8 cellular contexts compared by ENCODE assay signal in the genomic region with DNA sequence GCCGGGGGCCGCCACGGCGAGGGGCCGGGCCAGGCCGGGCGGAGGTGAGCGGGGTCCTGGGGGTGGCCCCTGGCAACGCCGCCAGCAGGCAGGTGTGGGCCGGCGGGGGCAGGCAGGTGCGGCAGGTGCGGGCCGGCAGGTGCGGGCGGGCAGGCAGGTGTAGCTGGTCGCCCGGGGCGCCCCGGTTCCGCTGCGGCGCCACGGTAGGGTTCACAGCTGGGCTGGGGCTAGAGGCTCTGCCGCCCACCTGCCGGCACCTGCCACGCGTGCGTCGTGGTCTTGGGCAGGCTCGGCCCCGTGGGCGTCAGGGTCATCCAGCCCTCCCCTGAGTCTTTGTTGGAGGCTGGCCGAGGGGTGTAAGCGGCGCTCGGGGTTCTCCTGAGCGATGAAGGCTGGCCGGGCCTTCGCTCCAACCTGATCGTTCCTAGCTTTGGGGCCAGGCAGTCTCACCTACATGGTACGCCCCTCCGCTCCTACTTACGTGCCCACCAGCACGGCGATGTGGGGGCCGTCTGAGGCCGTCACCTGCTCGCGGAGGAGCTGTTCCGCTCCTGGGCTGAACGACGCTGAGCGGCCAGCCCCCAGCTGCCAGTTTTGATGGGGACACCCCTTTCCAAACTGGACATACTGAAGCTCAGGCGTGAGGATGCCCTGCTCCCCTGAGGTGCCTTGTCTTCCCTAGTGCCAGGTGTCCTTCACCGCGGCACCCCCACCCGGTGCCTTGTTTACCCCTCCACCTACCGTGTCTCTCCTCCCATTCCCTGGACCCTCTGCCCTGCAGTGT. TPM values are rescaled to one million over a fixed set of nuclear protein-coding genes. Genes with fewer than 3 reads are reported as not detected.
DNase-seq lines count a peak whose midpoint lies in the region; ATAC-seq and TF ChIP-seq lines count a peak whose summit lies in the region.

No MANE protein-coding gene starts in this region.

- peaks cover 51% of the 10 kb centered on the region for H3K4me1 Mint-ChIP-seq in activated B cell treated with CpG ODN at 0.5 μM for 24 hours

- ATAC-seq in GM18907 (IDR thresholded peaks at IDR 0.05; ENCODE audit: unreplicated experiment): peak; percentile 23
- peak; percentile 23 for ATAC-seq in HG03135 (IDR thresholded peaks at IDR 0.05; ENCODE audit: unreplicated experiment)
- peak; percentile 2 for ATAC-seq in activated B cell treated with CpG ODN at 0.5 μM for 24 hours (ENCODE audit: low read depth)
- peak; percentile 61 for ATAC-seq in foreskin keratinocyte

- H3K36me3 ChIP-seq in BLaER1 treated with 17β-estradiol and CSF1 and Interleukin-3, amounts not matched to agents 10 nM and 100 nM: peaks cover 0 to 23% (median 4%) of the 10 kb centered on the region in 11 experiments; a peak in 8 of 22 replicates
- peaks cover 6% of the 10 kb centered on the region for H3K36me3 ChIP-seq in skeletal muscle satellite cell (ENCODE audit: insufficient read depth, low read length)

- H3K27me3 Mint-ChIP-seq in activated B cell treated with CpG ODN at 0.5 μM for 24 hours: no peaks in the 10 kb centered on the region

- TF ChIP-seq CTCF in activated B cell treated with CpG ODN at 0.5 μM for 24 hours (IDR thresholded peaks at IDR 0.05) (no peak), foreskin keratinocyte (conservative IDR thresholded peaks at IDR 0.05) (no peak)

- peak overlapping the region; percentile 90 to 99 (median 95) for H3K9ac ChIP-seq in BLaER1 treated with 17β-estradiol and CSF1 and Interleukin-3, amounts not matched to agents 10 nM and 100 nM
- H3K9ac ChIP-seq in skeletal muscle satellite cell (ENCODE audit: low read depth, low read length): peak overlapping the region; percentile 90

- H3K4me1 ChIP-seq in BLaER1 treated with 17β-estradiol and CSF1 and Interleukin-3, amounts not matched to agents 10 nM and 100 nM: peaks cover 36 to 54% (median 49%) of the 10 kb centered on the region in 10 experiments
- H3K4me1 ChIP-seq in foreskin keratinocyte (peaks cover 5% of the 10 kb centered on the region), skeletal muscle satellite cell (ENCODE audit: control insufficient read depth, insufficient read depth, low read length) (peaks cover 17% of the 10 kb centered on the region)

- H3K27ac ChIP-seq in BLaER1 treated with 17β-estradiol and CSF1 and Interleukin-3, amounts not matched to agents 10 nM and 100 nM: peak overlapping the region; percentile 88 to 99 (median 96)
- no peak overlapping the region for H3K27ac ChIP-seq in foreskin keratinocyte

- peak overlapping the region; percentile 87 to 100 (median 98) for H3K4me2 ChIP-seq in BLaER1 treated with 17β-estradiol and CSF1 and Interleukin-3, amounts not matched to agents 10 nM and 100 nM
- peak overlapping the region; percentile 93 for H3K4me2 ChIP-seq in skeletal muscle satellite cell (ENCODE audit: low read length)

- peak overlapping the region; percentile 91 for H3K4me3 Mint-ChIP-seq in activated B cell treated with CpG ODN at 0.5 μM for 24 hours

- H4K20me1 ChIP-seq in BLaER1 treated with 17β-estradiol and CSF1 and Interleukin-3, amounts not matched to agents 10 nM and 100 nM: peaks cover 32 to 53% (median 42%) of the 10 kb centered on the region in 11 experiments; a peak in 19 of 22 replicates

- H3K27me3 ChIP-seq in BLaER1 treated with 17β-estradiol and CSF1 and Interleukin-3, amounts not matched to agents 10 nM and 100 nM: no peaks in the 10 kb centered on the region
- H3K27me3 ChIP-seq in foreskin keratinocyte (no peaks in the 10 kb centered on the region), skeletal muscle satellite cell (ENCODE audit: control insufficient read depth, insufficient read depth, low read length) (no peaks in the 10 kb centered on the region)

- POLR2A ChIA-PET in activated B cell treated with CpG ODN at 0.5 μM for 24 hours (lab: Charles Lee): interaction anchor here (0.6 to 5.7 kb wide), 20 partner anchors 9 to 362 kb away, joined by 3 to 138 read pairs (median 8); partner anchors contain the start of genes DDX56, OGDH, PPIA and PURB

- peak overlapping the region; percentile 95 for H3K27ac Mint-ChIP-seq in activated B cell treated with CpG ODN at 0.5 μM for 24 hours

- peak overlapping the region; percentile 93 to 100 (median 99) for H3K4me3 ChIP-seq in BLaER1 treated with 17β-estradiol and CSF1 and Interleukin-3, amounts not matched to agents 10 nM and 100 nM
- H3K4me3 ChIP-seq in skeletal muscle satellite cell (ENCODE audit: low read length): peak overlapping the region; percentile 83

- intact Hi-C loops in activated B cell treated with CpG ODN at 0.5 μM for 24 hours (cut with micrococcal nuclease): loop anchor here (1.0 kb wide), 6 partner anchors 47 to 363 kb away; partner anchors contain the start of genes OGDH and TMED4

- H3K36me3 Mint-ChIP-seq in activated B cell treated with CpG ODN at 0.5 μM for 24 hours (ENCODE audit: low read depth): peaks cover 31% of the 10 kb centered on the region

- H3K9me3 ChIP-seq in BLaER1 treated with 17β-estradiol and CSF1 and Interleukin-3, amounts not matched to agents 10 nM and 100 nM (replicated peaks in 1 of 11): no peaks in the 10 kb centered on the region
- H3K9me3 ChIP-seq in skeletal muscle satellite cell (replicated peaks; ENCODE audit: low read length): no peaks in the 10 kb centered on the region

- no peaks in the 10 kb centered on the region for H3K9me3 Mint-ChIP-seq in activated B cell treated with CpG ODN at 0.5 μM for 24 hours

- CTCF ChIA-PET in activated B cell treated with CpG ODN at 0.5 μM for 24 hours (lab: Charles Lee): interaction anchor here (0.6 to 3.0 kb wide), 2 partner anchors 111 to 118 kb away, joined by 3 to 13 read pairs; no protein-coding TSS in a partner anchor

- DNase-seq in activated B cell treated with CpG ODN at 0.5 μM for 24 hours (peak; percentile 35), foreskin keratinocyte (no peak), hepatic stellate cell (ENCODE audit: low spot score) (no peak), UCSD-AML1 (lab: John Stamatoyannopoulos, UW; ENCODE audit: unreplicated experiment) (no peak)

RNA-seq across cellular contexts. Expression of gene ZMIZ2, which starts 0.5 kb away (rescaled TPM):
- total RNA-seq in activated B cell treated with CpG ODN at 0.5 μM for 24 hours: 378 and 440 TPM in 2 replicates
- total RNA-seq in foreskin keratinocyte: 15.1 and 17.7 TPM in 2 replicates
- polyA plus RNA-seq in foreskin keratinocyte: 17.7 and 19.1 TPM in 2 replicates
- 11.8 and 12.7 TPM in 2 replicates for total RNA-seq in skeletal muscle satellite cell (2012; rRNA removed)

RNA-seq across cellular contexts. Expression of gene PPIA, which starts 47.3 kb away (rescaled TPM):
- total RNA-seq in activated B cell treated with CpG ODN at 0.5 μM for 24 hours (1,411 and 1,534 TPM in 2 replicates), foreskin keratinocyte (4,179 and 4,396 TPM in 2 replicates)
- polyA plus RNA-seq in foreskin keratinocyte: 6,662 and 7,130 TPM in 2 replicates
- 2,277 and 2,526 TPM in 2 replicates for total RNA-seq in skeletal muscle satellite cell (2012; rRNA removed)

Comparison
In these comparisons a context has a peak if more than half of its experiments do, and no peak if none do; other contexts are left out.
1. ATAC-seq: peak in every context shown above with its lines; median percentile 61 in foreskin keratinocyte; 23 in GM18907; 23 in HG03135; 2 in activated B cell treated with CpG ODN at 0.5 μM for 24 hours.
2. RNA of gene ZMIZ2, which starts 0.5 kb away (total RNA-seq): 378 to 440 TPM in activated B cell treated with CpG ODN at 0.5 μM for 24 hours; 15.1 to 17.7 TPM in foreskin keratinocyte; every median in the first group is over 10 times any median in the second.